22 cellular contexts compared by ENCODE assay signal in genomic region chr9:105079457-105079856, GRCh38.
DNase-seq lines count a peak whose midpoint lies in the region; ATAC-seq, FAIRE-seq and TF ChIP-seq lines count a peak whose summit lies in the region.
"Had no signal": no experiment of that assay in that cellular context is flagged by ENCODE, and none has a peak within 500 bp of the region (broad histone marks: within the 10 kb centered on the region; RNA-seq: fewer than 3 reads in every experiment).

No MANE protein-coding gene starts in this region.

- H3K27me3 ChIP-seq in bronchial epithelial cell (ENCODE audit: control insufficient read depth, insufficient read depth, low read length) (no peaks in the 10 kb centered on the region), right atrium auricular region (no peaks in the 10 kb centered on the region)
- H3K27me3 ChIP-seq: BLaER1 had no signal

- no peak for FAIRE-seq in bronchial epithelial cell (lab: Jason Lieb, UNC)
- FAIRE-seq: A204.1, G401.6, GM12892 had no signal

- H3K36me3 ChIP-seq in bronchial epithelial cell (ENCODE audit: control insufficient read depth, insufficient read depth, low read length) (no peaks in the 10 kb centered on the region), right atrium auricular region (no peaks in the 10 kb centered on the region)
- H3K36me3 ChIP-seq: BLaER1 had no signal

- H3K9me3 ChIP-seq in right atrium auricular region, result no peaks in the 10 kb centered on the region
- H3K9me3 ChIP-seq: BLaER1 had no signal

- no peak for TF ChIP-seq POLR2A in lower leg skin (IDR thresholded peaks at IDR 0.05)

- intact Hi-C loops in lower leg skin (cut with DNase I; ENCODE audit: low total_unique reads), result no loop called here

- 55 to 71% methylated on average over 2 of the region's 2 CpGs for WGBS in lower leg skin, 2 donors

- DNase-seq in SIG-M5 treated with dmso at 0.1 percent for 504 hours (lab: John Stamatoyannopoulos, UW; ENCODE audit: unreplicated experiment) (peak; percentile 34), SIG-M5 (lab: John Stamatoyannopoulos, UW) (no peak), bronchial epithelial cell (ENCODE audit: low read depth) (peak; percentile 45), lower leg skin (ENCODE audit: low spot score in 2 of 2) (peak; percentile 32 to 58), amygdala (lab: John Stamatoyannopoulos, UW) (no peak), right atrium auricular region (ENCODE audit: low spot score) (no peak), dedifferentiated amniotic fluid mesenchymal stem cell (ENCODE audit: extremely low spot score) (no peak)
- DNase-seq: Calu3; CD4-positive, CD25-positive, alpha-beta regulatory T cell; CD8-positive, alpha-beta memory T cell; DMS53; DMS79 treated with DMSO at 0.1 percent for 48 hours; H9 had no signal

- H3K4me3 ChIP-seq in bronchial epithelial cell (ENCODE audit: low read depth, low read length) (no peak overlapping the region), lower leg skin (ENCODE audit: low read depth, poor library complexity, severe bottlenecking) (no peak overlapping the region), right atrium auricular region (no peak overlapping the region)
- H3K4me3 ChIP-seq: BLaER1, GM23338 had no signal

- peak; percentile 95 for ATAC-seq in esophagus mucosa
- ATAC-seq: GM23338, HCT116 had no signal

- TF ChIP-seq CTCF in bronchial epithelial cell (IDR thresholded peaks at IDR 0.05; ENCODE audit: insufficient read depth, low read length, severe bottlenecking) (no peak), lower leg skin (IDR thresholded peaks at IDR 0.05) (no peak), right atrium auricular region (IDR thresholded peaks at IDR 0.05) (no peak)

- no peak overlapping the region for H3K27ac ChIP-seq in right atrium auricular region
- H3K27ac ChIP-seq: 22Rv1, BLaER1, C4-2B had no signal

- H3K4me1 ChIP-seq in right atrium auricular region, result no peaks in the 10 kb centered on the region
- H3K4me1 ChIP-seq: BLaER1 had no signal

Comparison
In these comparisons a context has a peak if more than half of its experiments do, and no peak if none do; other contexts are left out.
1. DNase-seq: peak in SIG-M5 treated with dmso at 0.1 percent for 504 hours (single experiment), bronchial epithelial cell (single experiment) and lower leg skin (2 of 2); none in SIG-M5 (single experiment), amygdala (0 of 56), right atrium auricular region (single experiment) and dedifferentiated amniotic fluid mesenchymal stem cell (single experiment).